11 cellular contexts compared by ENCODE assay signal in the genomic region with DNA sequence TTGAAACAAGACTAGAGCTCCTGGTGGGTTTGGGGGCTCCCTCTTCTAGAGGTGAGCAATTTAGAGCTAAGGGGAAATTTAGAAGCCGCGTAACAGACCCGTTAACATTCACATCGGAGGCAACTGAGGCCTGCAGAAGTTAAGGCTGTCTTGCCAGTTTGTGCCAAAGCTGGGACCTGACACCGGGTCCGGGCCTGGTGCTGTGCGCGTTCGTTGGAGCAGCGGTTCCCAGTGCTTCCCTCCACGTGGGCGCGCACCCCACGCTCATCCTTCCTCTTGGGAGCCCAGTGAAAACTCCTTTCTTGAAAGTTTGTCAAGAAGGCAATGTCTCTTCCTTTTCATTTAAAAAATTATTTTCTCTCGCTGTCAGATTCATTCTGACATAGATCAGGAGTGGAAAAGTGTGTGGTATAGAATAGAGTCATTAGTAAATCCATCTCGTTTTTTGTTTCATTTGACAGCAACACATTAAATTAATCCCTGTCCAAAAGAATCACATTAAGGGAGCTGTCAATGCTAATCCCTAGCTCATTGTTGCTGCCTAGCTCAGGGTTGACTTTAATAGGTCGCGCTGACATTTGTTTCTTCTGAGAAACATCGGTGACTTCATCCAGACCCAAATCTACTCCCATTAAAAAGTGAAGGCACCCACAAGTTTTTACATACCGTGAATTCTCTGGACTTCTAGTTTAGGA. TPM values are rescaled to one million over a fixed set of nuclear protein-coding genes. Genes with fewer than 3 reads are reported as not detected.
DNase-seq lines count a peak whose midpoint lies in the region; ATAC-seq and TF ChIP-seq lines count a peak whose summit lies in the region.
"Had no signal": no experiment of that assay in that cellular context is flagged by ENCODE, and none has a peak within 500 bp of the region (broad histone marks: within the 10 kb centered on the region; RNA-seq: fewer than 3 reads in every experiment).

No MANE protein-coding gene starts in this region.

- H3K9me3 ChIP-seq in Karpas-422 (ENCODE audit: low read length) (no peaks in the 10 kb centered on the region), neuronal stem cell (replicated peaks in 1 of 2; ENCODE audit: control insufficient read depth in 2 of 2, insufficient read depth in 1 of 2, low read depth in 1 of 2, low read length in 2 of 2) (no peaks in the 10 kb centered on the region)
- H3K9me3 ChIP-seq: body of pancreas, suprapubic skin had no signal

- H2BK120ac ChIP-seq in neuronal stem cell (ENCODE audit: low read depth, low read length): no peak overlapping the region

- H2BK5ac ChIP-seq in neuronal stem cell (ENCODE audit: low read length): no peak overlapping the region

- no peak overlapping the region for H2BK12ac ChIP-seq in neuronal stem cell (ENCODE audit: low read length)

- H3K4me2 ChIP-seq in Karpas-422 (ENCODE audit: low read depth, low read length, poor library complexity, severe bottlenecking) (peak overlapping the region; percentile 78), neuronal stem cell (ENCODE audit: insufficient read depth, low read length, poor library complexity, severe bottlenecking) (peak overlapping the region; percentile 98)

- H3K27me3 ChIP-seq in Karpas-422 (ENCODE audit: low read length) (no peaks in the 10 kb centered on the region), neuronal stem cell (ENCODE audit: control insufficient read depth in 3 of 3, insufficient read depth in 3 of 3, low read depth in 1 of 3, low read length in 3 of 3) (peaks cover 0 to 32% (median 19%) of the 10 kb centered on the region in 3 experiments)

- no peak overlapping the region for H3K27ac ChIP-seq in Karpas-422 (ENCODE audit: low read length)
- no peak overlapping the region for H3K27ac ChIP-seq in neuronal stem cell (replicated peaks; ENCODE audit: low read length)
- H3K27ac ChIP-seq: body of pancreas, suprapubic skin had no signal

- H3K23ac ChIP-seq in neuronal stem cell (ENCODE audit: low read depth, low read length, poor library complexity): no peak overlapping the region

- no peaks in the 10 kb centered on the region for H3K79me1 ChIP-seq in neuronal stem cell (ENCODE audit: low read depth, low read length)

- H3K4me1 ChIP-seq in Karpas-422 (ENCODE audit: low read length) (peaks cover 17% of the 10 kb centered on the region), neuronal stem cell (ENCODE audit: control insufficient read depth in 2 of 2, insufficient read depth in 1 of 2, low read depth in 1 of 2, low read length in 2 of 2) (peaks cover 2 to 5% of the 10 kb centered on the region in 2 donors)

- ATAC-seq in esophagus mucosa (peak; percentile 38), GM18519 (IDR thresholded peaks at IDR 0.05; ENCODE audit: low FRiP score, unreplicated experiment) (no peak), GM18870 (IDR thresholded peaks at IDR 0.05; ENCODE audit: unreplicated experiment) (no peak)
- ATAC-seq: body of pancreas had no signal

- H3K36me3 ChIP-seq in Karpas-422 (ENCODE audit: insufficient read depth, low read length) (no peaks in the 10 kb centered on the region), neuronal stem cell (replicated peaks in 1 of 2; ENCODE audit: control insufficient read depth in 2 of 2, insufficient read depth in 2 of 2, low read length in 2 of 2) (no peaks in the 10 kb centered on the region)
- H3K36me3 ChIP-seq: suprapubic skin had no signal

- H4K91ac ChIP-seq in neuronal stem cell (ENCODE audit: low read depth, low read length, poor library complexity): no peak overlapping the region

- no peak overlapping the region for H3K4ac ChIP-seq in neuronal stem cell (ENCODE audit: low read length)

- no peak overlapping the region for H3K18ac ChIP-seq in neuronal stem cell (ENCODE audit: low read length)

- no peaks in the 10 kb centered on the region for H3K9me2 ChIP-seq in Karpas-422 (replicated peaks; ENCODE audit: insufficient read depth, low read length)

- H3K14ac ChIP-seq in neuronal stem cell (ENCODE audit: low read length): no peak overlapping the region

- no peak overlapping the region for H2AK5ac ChIP-seq in neuronal stem cell (ENCODE audit: low read depth, low read length)

- no peak overlapping the region for H3K9ac ChIP-seq in Karpas-422 (ENCODE audit: low read length)
- no peak overlapping the region for H3K9ac ChIP-seq in neuronal stem cell (ENCODE audit: low read depth, low read length, poor library complexity)

- H3K4me3 ChIP-seq in Karpas-422 (ENCODE audit: low read length) (peak overlapping the region; percentile 72; the same call in 1 of the 2 replicates), neuronal stem cell (ENCODE audit: low read length in 2 of 2) (no peak overlapping the region), foreskin fibroblast (ENCODE audit: low read depth in 1 of 2, low read length in 2 of 2) (no peak overlapping the region)
- H3K4me3 ChIP-seq: body of pancreas had no signal

- no peak for TF ChIP-seq CTCF in foreskin fibroblast (IDR thresholded peaks at IDR 0.05; ENCODE audit: low read depth, low read length)

- WGBS in neuronal stem cell (ENCODE audit: extremely low coverage in 2 of 2, insufficient read length in 2 of 2, insufficient replicate concordance in 1 of 2), 2 donors: no CpG with 5 or more reads among the region's 20 CpGs

- no peaks in the 10 kb centered on the region for H3K79me2 ChIP-seq in Karpas-422 (ENCODE audit: low read length)

- H2AFZ ChIP-seq in Karpas-422 (ENCODE audit: low read length) (no peak overlapping the region; the same call in 1 of the 2 replicates), neuronal stem cell (ENCODE audit: low read length) (peak overlapping the region; percentile 26)

- H2BK15ac ChIP-seq in neuronal stem cell (ENCODE audit: low read length): no peak overlapping the region

- H4K8ac ChIP-seq in neuronal stem cell (ENCODE audit: low read depth, low read length): no peak overlapping the region

- H4K20me1 ChIP-seq in Karpas-422 (ENCODE audit: insufficient read depth, low read depth, low read length): no peaks in the 10 kb centered on the region

- peak; percentile 15 for DNase-seq in ELF-1 (ENCODE audit: low read depth, low spot score)
- no peak for DNase-seq in Karpas-422
- DNase-seq in neuronal stem cell (ENCODE audit: low spot score): peak; percentile 29
- DNase-seq in foreskin fibroblast: no peak
- DNase-seq: activated CD4-positive, alpha-beta T cell treated with anti-CD3 and anti-CD28 coated beads for 1 hour; NCI-H2029 had no signal

RNA-seq across cellular contexts. Expression of gene MAP3K7, which starts 25.3 kb away (rescaled TPM):
- total RNA-seq in Karpas-422 (2014; rRNA removed; shearing (Covaris generic); ENCODE audit: low replicate concordance): 55.6 and 91.9 TPM in 2 replicates
- total RNA-seq in esophagus mucosa: 14.4 TPM
- 40.4 TPM for polyA plus RNA-seq in neuronal stem cell (2013, experiment 1 of 2)
- polyA plus RNA-seq in neuronal stem cell (2013, experiment 2 of 2): 40.3 TPM

Comparison
In these comparisons a context has a peak if more than half of its experiments do, and no peak if none do; other contexts are left out.
1. DNase-seq: peak in ELF-1 (single experiment) and neuronal stem cell (single experiment); none in Karpas-422 (single experiment) and foreskin fibroblast (0 of 2).